Comparison of ENCODE assay signal across 21 cellular contexts in genomic region chr15:85171736-85172135, GRCh38.
"Had no signal": no experiment of that assay in that cellular context is flagged by ENCODE, and none has a peak within 500 bp of the region (broad histone marks: within the 10 kb centered on the region; RNA-seq: fewer than 3 reads in every experiment).

No MANE protein-coding gene starts in this region.

- H3K36me3 Mint-ChIP-seq: activated naive CD8-positive, alpha-beta T cell had no signal

- H3K4me1 ChIP-seq: Peyer's patch, SJSA1 had no signal

- H3K27ac Mint-ChIP-seq: activated CD8-positive, alpha-beta memory T cell treated with anti-CD3 and anti-CD28 coated beads, Interleukin-2, amount 10 ng/mL, durations not matched to agents 7 days and 5 days; activated naive CD8-positive, alpha-beta T cell; activated T-cell treated with anti-CD3 and anti-CD28 coated beads, Interleukin-2, amount 50 U/mL, for 24 hours; activated T-helper 1 cell treated with anti-CD3 and anti-CD28 coated beads, Interleukin-12 subunit alpha, Interleukin-12 subunit beta, Interleukin-2, Interleukin-4 antibody, amounts not matched to agents 30 ng/mL and 10 ng/mL and 1 ng/mL, durations not matched to agents 14 hours and 24 hours and 36 hours; T-helper 1 cell treated with Interleukin-12 subunit alpha and Interleukin-12 subunit beta and Interleukin-4 antibody, amounts not matched to agents 30 μg/mL and 1 μg/mL, for 36 hours had no signal

- H3K36me3 ChIP-seq: Peyer's patch, SJSA1 had no signal

- H3K4me3 Mint-ChIP-seq: activated CD8-positive, alpha-beta memory T cell treated with anti-CD3 and anti-CD28 coated beads, Interleukin-2, amount 10 ng/mL, durations not matched to agents 7 days and 5 days; activated naive CD8-positive, alpha-beta T cell; activated T-cell treated with anti-CD3 and anti-CD28 coated beads, Interleukin-2, amount 50 U/mL, for 24 hours; activated T-helper 1 cell treated with anti-CD3 and anti-CD28 coated beads, Interleukin-12 subunit alpha, Interleukin-12 subunit beta, Interleukin-2, Interleukin-4 antibody, amounts not matched to agents 30 ng/mL and 10 ng/mL and 1 ng/mL, durations not matched to agents 14 hours and 24 hours and 36 hours; T-helper 1 cell treated with Interleukin-12 subunit alpha and Interleukin-12 subunit beta and Interleukin-4 antibody, amounts not matched to agents 30 μg/mL and 1 μg/mL, for 36 hours had no signal

- H3K27me3 ChIP-seq: Peyer's patch, SJSA1 had no signal

- DNase-seq: activated CD4-positive, alpha-beta T cell treated with anti-CD3 and anti-CD28 coated beads for 4 hours; activated CD4-positive, alpha-beta T cell treated with anti-CD3 and anti-CD28 coated beads, Interleukin-2, amount 50 U/mL, for 48 hours; activated CD8-positive, alpha-beta memory T cell treated with anti-CD3 and anti-CD28 coated beads, Interleukin-2, amount 10 ng/mL, durations not matched to agents 7 days and 5 days; activated effector memory CD4-positive, alpha-beta T cell treated with Interleukin-2 at 50 U/mL for 16 hours; activated naive CD4-positive, alpha-beta T cell; activated T-cell treated with anti-CD3 and anti-CD28 coated beads, Interleukin-2, amount 50 U/mL, for 24 hours; cerebellar nuclear complex; NCI-H1092; NCI-H1417; NCI-H1930; NCI-H2107; NCI-H2171 treated with DMSO at 0.1 percent for 48 hours; NCI-H510A treated with DMSO at 0.1 percent for 48 hours; NCI-H69; NK-92 treated with Interleukin-12 subunit alpha and Interleukin-12 subunit beta, amount 100 ng/mL, for 24 hours; Peyer's patch; SHP77 had no signal

- H3K4me3 ChIP-seq: Peyer's patch, SJSA1 had no signal
